Comparison of ENCODE assay signal across 11 cellular contexts in genomic region chr4:150126880-150127236, GRCh38. TPM values are rescaled to one million over a fixed set of nuclear protein-coding genes. Genes with fewer than 3 reads are reported as not detected.
A peak's percentile ranks its signal among the peaks of the same experiment; 100 is the strongest.
DNase-seq lines count a peak whose midpoint lies in the region; ATAC-seq and TF ChIP-seq lines count a peak whose summit lies in the region.
"Had no signal": no experiment of that assay in that cellular context is flagged by ENCODE, and none has a peak within 500 bp of the region (broad histone marks: within the 10 kb centered on the region; RNA-seq: fewer than 3 reads in every experiment).

No MANE protein-coding gene starts in this region.

- intact Hi-C loops in naive thymus-derived CD4-positive, alpha-beta T cell (cut with micrococcal nuclease), result no loop called here

- H3K36me3 Mint-ChIP-seq in naive thymus-derived CD4-positive, alpha-beta T cell, result peaks cover 0 to 4% (median 0%) of the 10 kb centered on the region in 5 donors
- no peaks in the 10 kb centered on the region for H3K36me3 Mint-ChIP-seq in endothelial cell (ENCODE audit: low read depth, unreplicated experiment)
- H3K36me3 Mint-ChIP-seq: activated naive CD8-positive, alpha-beta T cell treated with anti-CD3 and anti-CD28 coated beads, Interleukin-2, amount 10 ng/mL, durations not matched to agents 7 days and 5 days had no signal

- H3K4me1 Mint-ChIP-seq in naive thymus-derived CD4-positive, alpha-beta T cell, result peaks cover 0 to 5% (median 0%) of the 10 kb centered on the region in 7 donors
- no peaks in the 10 kb centered on the region for H3K4me1 Mint-ChIP-seq in endothelial cell (ENCODE audit: unreplicated experiment)
- H3K4me1 Mint-ChIP-seq: activated naive CD8-positive, alpha-beta T cell treated with anti-CD3 and anti-CD28 coated beads, Interleukin-2, amount 10 ng/mL, durations not matched to agents 7 days and 5 days had no signal

- H3K27me3 ChIP-seq in RWPE2 (ENCODE audit: insufficient read depth, poor library complexity, severe bottlenecking), result no peaks in the 10 kb centered on the region
- no peaks in the 10 kb centered on the region for H3K27me3 ChIP-seq in naive thymus-derived CD4-positive, alpha-beta T cell (ENCODE audit: control insufficient read depth in 2 of 2, insufficient read depth in 2 of 2, low read length in 2 of 2)
- H3K27me3 ChIP-seq: gastrocnemius medialis had no signal

- peaks cover 0 to 17% (median 8%) of the 10 kb centered on the region in 5 donors for H3K27me3 Mint-ChIP-seq in naive thymus-derived CD4-positive, alpha-beta T cell
- H3K27me3 Mint-ChIP-seq in endothelial cell (ENCODE audit: unreplicated experiment), result no peaks in the 10 kb centered on the region
- H3K27me3 Mint-ChIP-seq: activated naive CD8-positive, alpha-beta T cell treated with anti-CD3 and anti-CD28 coated beads, Interleukin-2, amount 10 ng/mL, durations not matched to agents 7 days and 5 days had no signal

- POLR2A ChIA-PET in naive thymus-derived CD4-positive, alpha-beta T cell (lab: Charles Lee), result no interaction called here

- TF ChIP-seq CTCF in RWPE2 (IDR thresholded peaks at IDR 0.05; ENCODE audit: poor library complexity, severe bottlenecking), result no peak
- TF ChIP-seq CTCF in endothelial cell (IDR thresholded peaks at IDR 0.05; ENCODE audit: unreplicated experiment), result no peak

- ATAC-seq in GM18867 (IDR thresholded peaks at IDR 0.05; ENCODE audit: unreplicated experiment), result peak; percentile 57
- peak; percentile 78 for ATAC-seq in HG02870 (IDR thresholded peaks at IDR 0.05; ENCODE audit: unreplicated experiment)
- ATAC-seq in RWPE2 (ENCODE audit: low read depth), result peak; percentile 87
- peak; percentile 20 for ATAC-seq in naive thymus-derived CD4-positive, alpha-beta T cell
- no peak for ATAC-seq in stimulated activated naive CD8-positive, alpha-beta T cell treated with anti-CD3 and anti-CD28 coated beads, Interleukin-15, Interleukin-2, amounts not matched to agents 100 U/mL and 50 U/mL, for 24 hours
- ATAC-seq: gastrocnemius medialis had no signal

- H3K9me3 Mint-ChIP-seq in naive thymus-derived CD4-positive, alpha-beta T cell, result peaks cover 0 to 3% (median 0%) of the 10 kb centered on the region in 11 donors
- H3K9me3 Mint-ChIP-seq in endothelial cell (ENCODE audit: unreplicated experiment), result no peaks in the 10 kb centered on the region

- no peak overlapping the region for H3K27ac ChIP-seq in RWPE2 (ENCODE audit: poor library complexity, severe bottlenecking)
- no peak overlapping the region for H3K27ac ChIP-seq in naive thymus-derived CD4-positive, alpha-beta T cell (ENCODE audit: low read depth, low read length)
- H3K27ac ChIP-seq: gastrocnemius medialis had no signal

- H3K4me3 ChIP-seq in RWPE2 (ENCODE audit: severe bottlenecking), result no peak overlapping the region
- no peak overlapping the region for H3K4me3 ChIP-seq in naive thymus-derived CD4-positive, alpha-beta T cell (ENCODE audit: low read length)
- H3K4me3 ChIP-seq: gastrocnemius medialis had no signal

- DNase-seq in RWPE2 (ENCODE audit: low spot score) (no peak), NCI-H1694 (lab: John Stamatoyannopoulos, UW) (no peak), endothelial cell (ENCODE audit: low spot score) (no peak), iPS-NIHi7 (ENCODE audit: extremely low spot score) (no peak)
- DNase-seq in naive thymus-derived CD4-positive, alpha-beta T cell, result no peak
- DNase-seq in stimulated activated naive CD8-positive, alpha-beta T cell treated with anti-CD3 and anti-CD28 coated beads, Interleukin-15, Interleukin-2, amounts not matched to agents 100 U/mL and 50 U/mL, for 24 hours, result no peak
- DNase-seq: activated naive CD8-positive, alpha-beta T cell treated with anti-CD3 and anti-CD28 coated beads, Interleukin-2, amount 10 ng/mL, durations not matched to agents 7 days and 5 days; gastrocnemius medialis had no signal

- CTCF ChIA-PET in naive thymus-derived CD4-positive, alpha-beta T cell (lab: Charles Lee), result no interaction called here

- H3K9me3 ChIP-seq in RWPE2 (ENCODE audit: severe bottlenecking), result no peaks in the 10 kb centered on the region
- no peaks in the 10 kb centered on the region for H3K9me3 ChIP-seq in naive thymus-derived CD4-positive, alpha-beta T cell (ENCODE audit: control insufficient read depth in 2 of 3, low read length in 3 of 3)
- H3K9me3 ChIP-seq: gastrocnemius medialis had no signal

- no peak overlapping the region for H3K4me3 Mint-ChIP-seq in naive thymus-derived CD4-positive, alpha-beta T cell
- no peak overlapping the region for H3K4me3 Mint-ChIP-seq in endothelial cell (ENCODE audit: unreplicated experiment)
- H3K4me3 Mint-ChIP-seq: activated naive CD8-positive, alpha-beta T cell treated with anti-CD3 and anti-CD28 coated beads, Interleukin-2, amount 10 ng/mL, durations not matched to agents 7 days and 5 days; nephron had no signal

- no peak overlapping the region for H3K27ac Mint-ChIP-seq in naive thymus-derived CD4-positive, alpha-beta T cell
- no peak overlapping the region for H3K27ac Mint-ChIP-seq in endothelial cell (ENCODE audit: unreplicated experiment)
- H3K27ac Mint-ChIP-seq: activated naive CD8-positive, alpha-beta T cell treated with anti-CD3 and anti-CD28 coated beads, Interleukin-2, amount 10 ng/mL, durations not matched to agents 7 days and 5 days; nephron had no signal

- H3K36me3 ChIP-seq in RWPE2 (ENCODE audit: low read depth), result no peaks in the 10 kb centered on the region
- H3K36me3 ChIP-seq in naive thymus-derived CD4-positive, alpha-beta T cell (ENCODE audit: control insufficient read depth in 2 of 3, insufficient read depth in 3 of 3, low read length in 3 of 3), result no peaks in the 10 kb centered on the region
- H3K36me3 ChIP-seq: gastrocnemius medialis had no signal

- peaks cover 9% of the 10 kb centered on the region for H3K4me1 ChIP-seq in RWPE2 (ENCODE audit: insufficient read depth, poor library complexity, severe bottlenecking)
- no peaks in the 10 kb centered on the region for H3K4me1 ChIP-seq in naive thymus-derived CD4-positive, alpha-beta T cell (ENCODE audit: control insufficient read depth in 2 of 2, insufficient read depth in 2 of 2, low read length in 2 of 2)

RNA-seq across cellular contexts. Expression of gene DCLK2, which starts 48.6 kb away (rescaled TPM):
- under 1 TPM in 2 of 5 experiments, not detected in 3; 0.11 to 0.56 TPM for total RNA-seq in naive thymus-derived CD4-positive, alpha-beta T cell
- polyA plus RNA-seq in naive thymus-derived CD4-positive, alpha-beta T cell, result under 1 TPM in 1 of 2 donors, not detected in 1; 0.06 TPM
- total RNA-seq in endothelial cell (ENCODE audit: unreplicated experiment), result 7.8 TPM
- total RNA-seq: activated naive CD8-positive, alpha-beta T cell treated with anti-CD3 and anti-CD28 coated beads, Interleukin-2, amount 10 ng/mL, durations not matched to agents 7 days and 5 days had no signal
